ENCODE assay signal across 21 cellular contexts in genomic region chr16:69662901-69663300, GRCh38.
"Had no signal": no experiment of that assay in that cellular context is flagged by ENCODE, and none has a peak within 500 bp of the region (broad histone marks: within the 10 kb centered on the region; RNA-seq: fewer than 3 reads in every experiment).

No MANE protein-coding gene starts in this region.

- ATAC-seq: esophagus mucosa; heart left ventricle; naive thymus-derived CD4-positive, alpha-beta T cell; psoas muscle; sciatic nerve; stimulated activated naive B cell treated with anti-CD40 and anti-IgM and Interleukin-4, amounts not matched to agents 10 μg/mL and 1 μg/mL and 100 μg/mL, for 72 hours; stimulated activated naive CD8-positive, alpha-beta T cell treated with anti-CD3 and anti-CD28 coated beads, Interleukin-15, amount 100 ng/mL, for 72 hours; upper lobe of right lung had no signal

- H3K4me3 Mint-ChIP-seq: dendritic cell treated with granulocyte-macrophage colony-stimulating factor and Interleukin-4, amounts not matched to agents 40 ng/mL and 50 ng/mL, for 4 days; endodermal cell; naive thymus-derived CD4-positive, alpha-beta T cell; nephron progenitor cell; stimulated activated naive B cell treated with anti-CD40 and anti-IgM and Interleukin-4, amounts not matched to agents 10 μg/mL and 1 μg/mL and 100 μg/mL, for 72 hours; stimulated activated naive CD8-positive, alpha-beta T cell treated with anti-CD3 and anti-CD28 coated beads, Interleukin-15, amount 100 ng/mL, for 72 hours had no signal

- H3K9me3 Mint-ChIP-seq: dendritic cell treated with granulocyte-macrophage colony-stimulating factor and Interleukin-4, amounts not matched to agents 40 ng/mL and 50 ng/mL, for 4 days; naive thymus-derived CD4-positive, alpha-beta T cell; nephron progenitor cell; stimulated activated naive B cell treated with anti-CD40 and anti-IgM and Interleukin-4, amounts not matched to agents 10 μg/mL and 1 μg/mL and 100 μg/mL, for 72 hours; stimulated activated naive CD8-positive, alpha-beta T cell treated with anti-CD3 and anti-CD28 coated beads, Interleukin-15, amount 100 ng/mL, for 72 hours had no signal

- H3K27me3 Mint-ChIP-seq: dendritic cell treated with granulocyte-macrophage colony-stimulating factor and Interleukin-4, amounts not matched to agents 40 ng/mL and 50 ng/mL, for 4 days; naive thymus-derived CD4-positive, alpha-beta T cell; stimulated activated naive B cell treated with anti-CD40 and anti-IgM and Interleukin-4, amounts not matched to agents 10 μg/mL and 1 μg/mL and 100 μg/mL, for 72 hours; stimulated activated naive CD8-positive, alpha-beta T cell treated with anti-CD3 and anti-CD28 coated beads, Interleukin-15, amount 100 ng/mL, for 72 hours had no signal

- DNase-seq: effector CD4-positive, alpha-beta T cell; endodermal cell; heart left ventricle; hippocampal formation; mesendoderm; naive thymus-derived CD4-positive, alpha-beta T cell; nephron progenitor cell; psoas muscle; retina; stimulated activated CD4-positive, alpha-beta T cell treated with anti-CD3 and anti-CD28 coated beads, Interleukin-15, amount 100 ng/mL, for 24 hours; stimulated activated CD4-positive, alpha-beta T cell treated with anti-CD3 and anti-CD28 coated beads, Interleukin-1b, Interleukin-23, amount 100 ng/mL, for 48 hours; stimulated activated CD4-positive, alpha-beta T cell treated with anti-CD3 and anti-CD28 coated beads, Interleukin-4, amount 100 ng/mL, for 4 hours; stimulated activated naive B cell treated with anti-CD40 and anti-IgM and Interleukin-4, amounts not matched to agents 10 μg/mL and 1 μg/mL and 100 μg/mL, for 72 hours; stimulated activated naive CD8-positive, alpha-beta T cell treated with anti-CD3 and anti-CD28 coated beads, Interleukin-15, amount 100 ng/mL, for 72 hours; testis; upper lobe of right lung had no signal

- H3K9me3 ChIP-seq: heart left ventricle, psoas muscle, spleen, testis, tibial nerve, upper lobe of right lung had no signal

- H3K4me1 Mint-ChIP-seq: endodermal cell; nephron progenitor cell; stimulated activated naive B cell treated with anti-CD40 and anti-IgM and Interleukin-4, amounts not matched to agents 10 μg/mL and 1 μg/mL and 100 μg/mL, for 72 hours; stimulated activated naive CD8-positive, alpha-beta T cell treated with anti-CD3 and anti-CD28 coated beads, Interleukin-15, amount 100 ng/mL, for 72 hours had no signal

- H3K27ac Mint-ChIP-seq: dendritic cell treated with granulocyte-macrophage colony-stimulating factor and Interleukin-4, amounts not matched to agents 40 ng/mL and 50 ng/mL, for 4 days; endodermal cell; naive thymus-derived CD4-positive, alpha-beta T cell; nephron progenitor cell; stimulated activated naive B cell treated with anti-CD40 and anti-IgM and Interleukin-4, amounts not matched to agents 10 μg/mL and 1 μg/mL and 100 μg/mL, for 72 hours had no signal
